Comparison of ENCODE assay signal across 10 cellular contexts in the genomic region with DNA sequence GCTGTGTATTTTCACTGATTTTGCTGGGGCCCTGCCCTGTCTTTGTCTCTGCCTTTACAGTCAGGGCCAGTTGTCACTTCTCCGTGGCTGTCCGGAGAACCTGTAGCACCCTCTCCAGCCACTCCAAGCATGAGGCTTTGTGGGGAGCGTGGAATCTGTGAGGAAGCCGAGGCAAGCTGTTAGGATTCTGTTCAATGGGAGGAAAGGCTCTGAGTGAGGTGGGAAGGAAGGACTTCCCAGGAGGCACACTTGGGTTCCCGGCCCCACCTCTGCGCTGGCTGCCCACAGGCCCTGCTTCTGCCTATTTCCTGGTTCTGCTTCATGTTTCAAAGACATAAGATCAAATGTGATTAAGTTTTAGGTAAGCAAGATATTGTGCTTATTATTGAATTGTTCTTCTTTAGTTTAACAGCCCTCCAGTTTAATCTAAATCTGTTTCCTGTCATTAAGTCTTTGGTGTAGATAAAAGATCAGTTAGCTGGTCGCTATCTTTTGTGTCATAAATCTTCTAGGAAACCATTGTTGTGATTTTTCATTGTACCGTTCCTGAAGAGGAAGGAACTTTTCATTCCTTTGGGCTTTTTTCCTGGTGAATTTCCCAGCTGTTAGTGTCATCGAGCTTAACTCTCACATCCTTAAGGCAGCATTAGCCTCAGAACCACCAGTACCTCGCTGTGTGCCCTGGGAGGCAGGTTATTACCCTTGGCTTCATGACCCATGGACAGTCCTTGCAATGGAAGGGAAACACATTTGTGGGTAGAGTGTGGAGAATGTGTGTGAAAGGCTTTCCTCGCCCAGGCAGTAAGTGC.
DNase-seq lines count a peak whose midpoint lies in the region; ATAC-seq and TF ChIP-seq lines count a peak whose summit lies in the region.
"Had no signal": no experiment of that assay in that cellular context is flagged by ENCODE, and none has a peak within 500 bp of the region (broad histone marks: within the 10 kb centered on the region; RNA-seq: fewer than 3 reads in every experiment).

No MANE protein-coding gene starts in this region.

- peaks cover 3% of the 10 kb centered on the region for H3K36me3 Mint-ChIP-seq in CD8-positive, alpha-beta T cell

- no peak for DNase-seq in CD8-positive, alpha-beta T cell
- DNase-seq in gastrocnemius medialis = peak in 1 of 2 donors; percentile 4
- DNase-seq: NCI-H446, T-helper 9 cell had no signal

- H3K9me3 Mint-ChIP-seq in CD8-positive, alpha-beta T cell = no peaks in the 10 kb centered on the region

- CTCF ChIA-PET in CD8-positive, alpha-beta T cell (lab: Charles Lee) = interaction anchor here (0.9 to 11.6 kb wide), 9 partner anchors 8 to 393 kb away, joined by 3 to 104 read pairs (median 12); no protein-coding TSS in a partner anchor

- no peak for ATAC-seq in CD8-positive, alpha-beta T cell
- peak; percentile 22 for ATAC-seq in gastroesophageal sphincter
- ATAC-seq in gastrocnemius medialis = no peak
- ATAC-seq in GM21423 (IDR thresholded peaks at IDR 0.05; ENCODE audit: unreplicated experiment) = no peak
- no peak for ATAC-seq in HG02623 (IDR thresholded peaks at IDR 0.05; ENCODE audit: unreplicated experiment)
- no peak for ATAC-seq in GM21381 (IDR thresholded peaks at IDR 0.05; ENCODE audit: unreplicated experiment)
- ATAC-seq in GM18868 (IDR thresholded peaks at IDR 0.05; ENCODE audit: unreplicated experiment) = no peak

- H3K9me3 ChIP-seq in CD8-positive, alpha-beta T cell (ENCODE audit: low read length) = no peaks in the 10 kb centered on the region
- H3K9me3 ChIP-seq in gastroesophageal sphincter = peaks cover 0 to 15% (median 0%) of the 10 kb centered on the region in 3 donors
- H3K9me3 ChIP-seq in gastrocnemius medialis = no peaks in the 10 kb centered on the region

- no peaks in the 10 kb centered on the region for H3K36me3 ChIP-seq in CD8-positive, alpha-beta T cell (ENCODE audit: insufficient read depth, low read length)
- H3K36me3 ChIP-seq in gastroesophageal sphincter (peaks cover 0 to 4% of the 10 kb centered on the region in 2 donors), gastrocnemius medialis (no peaks in the 10 kb centered on the region)

- POLR2A ChIA-PET in CD8-positive, alpha-beta T cell (lab: Charles Lee) = interaction anchor here (0.8 to 1.5 kb wide), 5 partner anchors 9 to 401 kb away, joined by 3 to 7 read pairs (median 3); partner anchors contain the start of genes EIF4E2 and TIGD1

- TF ChIP-seq POLR2A in gastroesophageal sphincter (IDR thresholded peaks at IDR 0.05) (no peak), gastrocnemius medialis (IDR thresholded peaks at IDR 0.05) (no peak)

- peak overlapping the region; percentile 61 for H3K4me3 Mint-ChIP-seq in CD8-positive, alpha-beta T cell

- intact Hi-C loops in CD8-positive, alpha-beta T cell (cut with DNase I, micrococcal nuclease) = loop anchor here (5.0 to 10.0 kb wide), 3 partner anchors 34 to 712 kb away; partner anchors contain the start of genes EIF4E2 (in 1 of the 2) and TIGD1 (in 1 of the 2)
- intact Hi-C loops in gastrocnemius medialis (cut with DNase I; ENCODE audit: low total_unique reads) = loop anchor here (10.0 kb wide), 1 partner anchor 208 kb away; the partner anchor contains the start of genes CHRND and PRSS56

- H3K27ac Mint-ChIP-seq in CD8-positive, alpha-beta T cell = peak overlapping the region; percentile 96

- TF ChIP-seq EP300 in gastroesophageal sphincter (IDR thresholded peaks at IDR 0.05) = no peak

- WGBS in gastroesophageal sphincter (ENCODE audit: low coverage in 1 of 2), 2 donors = 62 to 67% methylated on average over 5 to 7 of the region's 11 CpGs

- H3K27ac ChIP-seq in CD8-positive, alpha-beta T cell (ENCODE audit: low read depth, low read length) = peak overlapping the region; percentile 49
- peak overlapping the region; percentile 66 for H3K27ac ChIP-seq in VCaP
- peak overlapping the region in 3 of 4 donors; percentile 54 to 70 (median 57) for H3K27ac ChIP-seq in gastroesophageal sphincter
- H3K27ac ChIP-seq in gastrocnemius medialis = peak overlapping the region; percentile 74 to 81 (median 79)

- H3K4me1 ChIP-seq in CD8-positive, alpha-beta T cell (ENCODE audit: insufficient read depth, low read length) = peaks cover 97% of the 10 kb centered on the region
- H3K4me1 ChIP-seq in gastroesophageal sphincter (peaks cover 0 to 23% (median 0%) of the 10 kb centered on the region in 3 donors), gastrocnemius medialis (peaks cover 19 to 33% of the 10 kb centered on the region in 2 donors)

- no peak for TF ChIP-seq CTCF in CD8-positive, alpha-beta T cell (IDR thresholded peaks at IDR 0.05)
- TF ChIP-seq CTCF in VCaP (conservative IDR thresholded peaks at IDR 0.05) (no peak), gastroesophageal sphincter (IDR thresholded peaks at IDR 0.05) (no peak), gastrocnemius medialis (IDR thresholded peaks at IDR 0.05 in 4 of 5, conservative IDR thresholded peaks at IDR 0.05 in 1 of 5) (no peak)

- peaks cover 95% of the 10 kb centered on the region for H3K4me1 Mint-ChIP-seq in CD8-positive, alpha-beta T cell (ENCODE audit: low read depth)

- no peaks in the 10 kb centered on the region for H3K27me3 Mint-ChIP-seq in CD8-positive, alpha-beta T cell (ENCODE audit: low read depth)

- in situ Hi-C loops in gastrocnemius medialis (cut with MboI; ENCODE audit: low sequenced_read_pairs in 4 of 4) = loop anchor here in 2 of 4 donors (10.0 to 25.0 kb wide), 2 partner anchors 392 to 404 kb away; partner anchors contain the start of gene NPPC (in 1 of the 2)

- peak overlapping the region; percentile 11 for H3K4me3 ChIP-seq in CD8-positive, alpha-beta T cell (ENCODE audit: low read depth, low read length)
- no peak overlapping the region for H3K4me3 ChIP-seq in gastroesophageal sphincter
- H3K4me3 ChIP-seq in gastrocnemius medialis = no peak overlapping the region

- H3K27me3 ChIP-seq in CD8-positive, alpha-beta T cell (ENCODE audit: insufficient read depth, low read length) = no peaks in the 10 kb centered on the region
- no peaks in the 10 kb centered on the region for H3K27me3 ChIP-seq in gastroesophageal sphincter
- H3K27me3 ChIP-seq in gastrocnemius medialis = no peaks in the 10 kb centered on the region
